Comparison of ENCODE assay signal across 16 cellular contexts in genomic region chr9:136951541-136952353, GRCh38. TPM values are rescaled to one million over a fixed set of nuclear protein-coding genes. Genes with fewer than 3 reads are reported as not detected.
DNase-seq lines count a peak whose midpoint lies in the region; ATAC-seq and TF ChIP-seq lines count a peak whose summit lies in the region.
"Had no signal": no experiment of that assay in that cellular context is flagged by ENCODE, and none has a peak within 500 bp of the region (broad histone marks: within the 10 kb centered on the region; RNA-seq: fewer than 3 reads in every experiment).

Gene LCN12, plus strand, starts transcription at chr9:136952273. Its CDS starts 55 bp downstream, at chr9:136952328.

- intact Hi-C loops in heart left ventricle (cut with DNase I), result loop anchor here in 5 of 10 donors (2.0 to 5.0 kb wide), 4 partner anchors 23 to 77 kb away; partner anchors contain the start of genes ABCA2 (in 2 of the 5), PAXX (in 1 of the 5) and PTGDS (in 1 of the 5)

- H3K27ac Mint-ChIP-seq in activated naive CD8-positive, alpha-beta T cell, result no peak within 1 kb of the TSS
- H3K27ac Mint-ChIP-seq in activated naive CD8-positive, alpha-beta T cell treated with anti-CD3 and anti-CD28 coated beads, Interleukin-2, amount 50 U/mL, for 24 hours, result no peak within 1 kb of the TSS
- no peak within 1 kb of the TSS for H3K27ac Mint-ChIP-seq in nephron progenitor cell
- H3K27ac Mint-ChIP-seq: type B pancreatic cell had no signal

- no peak for ATAC-seq in activated naive CD8-positive, alpha-beta T cell treated with anti-CD3 and anti-CD28 coated beads, Interleukin-2, amount 50 U/mL, for 24 hours
- ATAC-seq in heart left ventricle (no peak), HG02763 (IDR thresholded peaks at IDR 0.05; ENCODE audit: unreplicated experiment) (no peak)
- ATAC-seq: activated CD4-positive, CD25-positive, alpha-beta regulatory T cell treated with anti-CD3 and anti-CD28 coated beads, Interleukin-2, amount 50 U/mL, for 24 hours; GM12878; naive thymus-derived CD4-positive, alpha-beta T cell had no signal

- TF ChIP-seq POLR2A in heart left ventricle (IDR thresholded peaks at IDR 0.05), result no peak

- H3K4me3 Mint-ChIP-seq in activated naive CD8-positive, alpha-beta T cell, result peak within 1 kb of the TSS; percentile 23
- no peak within 1 kb of the TSS for H3K4me3 Mint-ChIP-seq in activated naive CD8-positive, alpha-beta T cell treated with anti-CD3 and anti-CD28 coated beads, Interleukin-2, amount 50 U/mL, for 24 hours
- no peak within 1 kb of the TSS for H3K4me3 Mint-ChIP-seq in nephron progenitor cell

- H3K27me3 Mint-ChIP-seq in activated naive CD8-positive, alpha-beta T cell, result no peaks in the 10 kb centered on the region
- H3K27me3 Mint-ChIP-seq in activated naive CD8-positive, alpha-beta T cell treated with anti-CD3 and anti-CD28 coated beads, Interleukin-2, amount 50 U/mL, for 24 hours, result no peaks in the 10 kb centered on the region
- H3K27me3 Mint-ChIP-seq in nephron progenitor cell (ENCODE audit: low read depth, poor library complexity), result peaks cover 30% of the 10 kb centered on the region
- H3K27me3 Mint-ChIP-seq: naive thymus-derived CD4-positive, alpha-beta T cell; type B pancreatic cell had no signal

- TF ChIP-seq CTCF in heart left ventricle (IDR thresholded peaks at IDR 0.05), result no peak
- no peak for TF ChIP-seq CTCF in nephron progenitor cell (IDR thresholded peaks at IDR 0.05)

- 78 to 88% (median 83%) methylated on average over 5 to 14 of the region's 14 CpGs for WGBS in heart left ventricle, 4 donors

- peaks cover 2% of the 10 kb centered on the region for H3K4me1 Mint-ChIP-seq in activated naive CD8-positive, alpha-beta T cell (ENCODE audit: low read depth)
- H3K4me1 Mint-ChIP-seq in activated naive CD8-positive, alpha-beta T cell treated with anti-CD3 and anti-CD28 coated beads, Interleukin-2, amount 50 U/mL, for 24 hours, result peaks cover 8% of the 10 kb centered on the region
- no peaks in the 10 kb centered on the region for H3K4me1 Mint-ChIP-seq in nephron progenitor cell

- H3K36me3 Mint-ChIP-seq in activated naive CD8-positive, alpha-beta T cell, result no peaks in the 10 kb centered on the region
- peaks cover 2% of the 10 kb centered on the region for H3K36me3 Mint-ChIP-seq in activated naive CD8-positive, alpha-beta T cell treated with anti-CD3 and anti-CD28 coated beads, Interleukin-2, amount 50 U/mL, for 24 hours (ENCODE audit: low read depth)
- H3K36me3 Mint-ChIP-seq in nephron progenitor cell (ENCODE audit: low read depth), result no peaks in the 10 kb centered on the region
- H3K36me3 Mint-ChIP-seq: IgD-negative memory B cell; naive thymus-derived CD4-positive, alpha-beta T cell; type B pancreatic cell had no signal

- H3K4me3 ChIP-seq in heart left ventricle, result peak within 1 kb of the TSS in 3 of 12 donors; percentile 16 to 20 (median 19)

- H3K27me3 ChIP-seq in heart left ventricle, result no peaks in the 10 kb centered on the region

- H3K9me3 ChIP-seq in heart left ventricle, result no peaks in the 10 kb centered on the region

- no peak for DNase-seq in activated naive CD8-positive, alpha-beta T cell treated with anti-CD3 and anti-CD28 coated beads, Interleukin-2, amount 50 U/mL, for 24 hours
- DNase-seq in heart left ventricle (peak in 1 of 5 donors; percentile 48), nephron progenitor cell (peak; percentile 2), medulla oblongata (ENCODE audit: extremely low spot score) (no peak), NCI-H1417 treated with DMSO at 0.1 percent for 48 hours (lab: John Stamatoyannopoulos, UW) (no peak)
- DNase-seq in stimulated activated naive CD4-positive, alpha-beta T cell (lab: John Stamatoyannopoulos, UW), result no peak
- DNase-seq: ACHN, H7, NCI-H1092 had no signal

- no peaks in the 10 kb centered on the region for H3K36me3 ChIP-seq in heart left ventricle

- peak within 1 kb of the TSS; percentile 71 to 98 (median 90) for H3K27ac ChIP-seq in heart left ventricle

- peaks cover 0 to 54% (median 26%) of the 10 kb centered on the region in 12 donors for H3K4me1 ChIP-seq in heart left ventricle

- H3K9me3 Mint-ChIP-seq in activated naive CD8-positive, alpha-beta T cell (ENCODE audit: low read depth), result no peaks in the 10 kb centered on the region
- peaks cover 3% of the 10 kb centered on the region for H3K9me3 Mint-ChIP-seq in activated naive CD8-positive, alpha-beta T cell treated with anti-CD3 and anti-CD28 coated beads, Interleukin-2, amount 50 U/mL, for 24 hours
- peaks cover 7% of the 10 kb centered on the region for H3K9me3 Mint-ChIP-seq in nephron progenitor cell
- H3K9me3 Mint-ChIP-seq: IgD-negative memory B cell, type B pancreatic cell had no signal

RNA-seq across cellular contexts. Expression of gene LCN12, which starts in this region (rescaled TPM):
- total RNA-seq in heart left ventricle, result 10 to 100 TPM in 2 of 9 donors, 1 to 10 TPM in 7; 1.9 to 23.7 (median 6.4) TPM
- polyA plus RNA-seq in heart left ventricle, result 1 to 10 TPM in 1 of 2 donors, under 1 TPM in 1; 0.46 to 3.9 TPM
- polyA plus RNA-seq: IgD-negative memory B cell; naive thymus-derived CD4-positive, alpha-beta T cell had no signal
